Comparison of ENCODE assay signal across 9 cellular contexts in the genomic region with DNA sequence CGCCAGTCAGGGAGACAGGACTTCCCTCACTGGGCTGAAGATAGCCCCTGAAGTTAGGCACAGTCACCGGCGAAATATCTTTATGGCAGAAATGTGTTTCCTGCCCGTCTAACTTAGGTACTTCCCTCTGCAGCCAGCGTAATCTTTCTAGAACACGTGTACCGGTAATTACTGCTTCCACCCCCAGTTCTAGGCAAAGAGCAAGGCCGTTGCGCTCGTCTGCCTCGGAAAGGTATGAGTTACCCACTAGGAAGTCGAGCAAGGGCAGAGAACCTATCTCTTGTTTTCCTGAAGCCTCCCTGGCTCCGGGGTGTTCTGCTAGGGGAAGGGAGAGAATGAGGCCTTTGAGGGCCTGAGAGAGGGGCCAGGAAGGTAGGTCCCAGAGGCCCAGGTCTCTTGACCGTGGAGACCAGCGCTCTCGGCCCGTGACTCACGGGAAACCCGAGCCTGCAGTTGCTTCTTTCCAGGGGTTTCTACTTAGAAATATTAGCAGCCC.
DNase-seq lines count a peak whose midpoint lies in the region; ATAC-seq, FAIRE-seq and TF ChIP-seq lines count a peak whose summit lies in the region.
"Had no signal": no experiment of that assay in that cellular context is flagged by ENCODE, and none has a peak within 500 bp of the region (broad histone marks: within the 10 kb centered on the region; RNA-seq: fewer than 3 reads in every experiment).

No MANE protein-coding gene starts in this region.

- H3K4me3 ChIP-seq in astrocyte (ENCODE audit: insufficient read depth, low read depth, low read length) (no peak overlapping the region), ovary (no peak overlapping the region)

- 68 to 92% (median 86%) methylated on average over 19 of the region's 19 CpGs for WGBS in ovary, 3 donors

- TF ChIP-seq CTCF in GM13976 (IDR thresholded peaks at IDR 0.05; ENCODE audit: borderline replicate concordance, control extremely low read depth, extremely low read depth, insufficient read depth, missing control alignments) (no peak), astrocyte (IDR thresholded peaks at IDR 0.05; ENCODE audit: insufficient read depth, low read depth, low read length) (no peak), omental fat pad (IDR thresholded peaks at IDR 0.05) (no peak), ovary (IDR thresholded peaks at IDR 0.05) (no peak)

- H3K4me1 Mint-ChIP-seq in astrocyte (ENCODE audit: low read depth, unreplicated experiment): peaks cover 2% of the 10 kb centered on the region

- no peak overlapping the region for H3K4me3 Mint-ChIP-seq in astrocyte (ENCODE audit: unreplicated experiment)

- H3K9me3 ChIP-seq in astrocyte (ENCODE audit: insufficient read depth, low read depth, low read length): no peaks in the 10 kb centered on the region
- no peaks in the 10 kb centered on the region for H3K9me3 ChIP-seq in ovary

- H3K9ac ChIP-seq in astrocyte (ENCODE audit: low read length): no peak overlapping the region

- no peak for FAIRE-seq in astrocyte (lab: Jason Lieb, UNC)
- FAIRE-seq: GM18507 had no signal

- H3K36me3 ChIP-seq in astrocyte (ENCODE audit: insufficient read depth, low read length): no peaks in the 10 kb centered on the region
- no peaks in the 10 kb centered on the region for H3K36me3 ChIP-seq in ovary

- DNase-seq in GM13976 (ENCODE audit: low spot score) (peak; percentile 57), astrocyte (ENCODE audit: low read depth) (peak; percentile 70), omental fat pad (ENCODE audit: low spot score) (no peak), ovary (no peak), HCEC 1CT (no peak), NCI-H446 treated with DMSO at 0.1 percent for 48 hours (lab: John Stamatoyannopoulos, UW) (no peak), DMS 273 treated with DMSO at 0.1 percent for 48 hours (lab: John Stamatoyannopoulos, UW) (no peak)

- H3K27me3 ChIP-seq in astrocyte (ENCODE audit: insufficient read depth, low read length): no peaks in the 10 kb centered on the region
- H3K27me3 ChIP-seq in ovary: no peaks in the 10 kb centered on the region

- H4K20me1 ChIP-seq in astrocyte (ENCODE audit: insufficient read depth, low read length): no peaks in the 10 kb centered on the region

- H3K4me1 ChIP-seq in astrocyte (ENCODE audit: insufficient read depth, low read length) (no peaks in the 10 kb centered on the region), ovary (ENCODE audit: insufficient read depth) (no peaks in the 10 kb centered on the region)

- no peak for TF ChIP-seq EP300 in ovary (IDR thresholded peaks at IDR 0.05)

- H3K36me3 Mint-ChIP-seq in astrocyte (ENCODE audit: low read depth, unreplicated experiment): peaks cover 12% of the 10 kb centered on the region

- H3K4me2 ChIP-seq in astrocyte (ENCODE audit: low read length): no peak overlapping the region

- no peaks in the 10 kb centered on the region for H3K79me2 ChIP-seq in astrocyte (ENCODE audit: insufficient read depth, low read length)

- H3K9me3 Mint-ChIP-seq in astrocyte (ENCODE audit: unreplicated experiment): peaks cover 8% of the 10 kb centered on the region

- H3K27ac Mint-ChIP-seq in astrocyte (ENCODE audit: unreplicated experiment): no peak overlapping the region

- H3K27ac ChIP-seq in astrocyte (ENCODE audit: low read depth, low read length) (peak overlapping the region; percentile 26), ovary (no peak overlapping the region)

- no peaks in the 10 kb centered on the region for H3K27me3 Mint-ChIP-seq in astrocyte (ENCODE audit: low read depth, unreplicated experiment)

- in situ Hi-C loops in GM13976 (cut with MboI; ENCODE audit: low sequenced_read_pairs, unreplicated experiment): no loop called here

- no peak overlapping the region for H2AFZ ChIP-seq in astrocyte (ENCODE audit: low read depth, low read length)

- TF ChIP-seq POLR2A in ovary (IDR thresholded peaks at IDR 0.05): no peak

- ATAC-seq in HG03108 (IDR thresholded peaks at IDR 0.05; ENCODE audit: unreplicated experiment) (peak; percentile 44), omental fat pad (ENCODE audit: low FRiP score) (peak; percentile 41)

- intact Hi-C loops in ovary (cut with DNase I): no loop called here

Comparison
In these comparisons a context has a peak if more than half of its experiments do, and no peak if none do; other contexts are left out.
1. DNase-seq: peak in GM13976 (single experiment) and astrocyte (single experiment); none in omental fat pad (single experiment), ovary (0 of 5), HCEC 1CT (single experiment), NCI-H446 treated with DMSO at 0.1 percent for 48 hours (single experiment) and DMS 273 treated with DMSO at 0.1 percent for 48 hours (single experiment).